In the genomic region with DNA sequence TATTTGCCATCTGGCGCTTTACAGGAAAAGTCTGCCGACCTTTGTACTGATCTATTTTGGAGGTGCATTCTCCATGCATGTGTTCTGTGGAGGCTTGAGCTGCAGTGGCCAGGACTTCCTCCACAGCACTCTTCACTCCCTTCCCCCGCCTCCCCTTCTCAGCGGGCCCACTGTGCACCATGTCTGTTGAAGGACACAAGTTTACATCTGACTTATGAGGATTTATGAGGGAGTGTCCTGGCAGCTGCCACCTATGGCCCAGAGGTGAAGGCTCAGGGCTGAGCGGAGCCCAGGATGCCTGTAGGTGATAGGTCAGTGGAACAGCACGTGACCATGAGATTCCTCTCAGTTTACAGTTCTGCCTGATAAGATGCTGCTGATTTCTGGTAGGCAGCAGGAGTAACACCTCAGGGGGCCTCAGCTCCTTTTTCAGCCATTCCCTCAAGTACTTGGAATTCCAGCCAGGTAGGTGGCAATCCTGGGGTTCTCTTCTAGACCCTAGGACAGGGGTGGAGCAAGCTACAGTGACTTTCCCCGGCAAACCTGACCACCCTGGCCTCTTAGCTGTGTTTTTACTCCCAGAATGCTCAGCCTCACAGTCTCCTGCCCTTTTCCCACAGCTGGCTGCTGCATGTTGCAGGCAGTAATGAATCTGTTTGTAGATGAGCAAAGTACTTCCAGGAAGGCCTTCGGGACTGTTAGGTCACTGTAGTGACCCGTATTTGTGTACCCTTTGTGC, we compare ENCODE assay signal across 11 cellular contexts. TPM values are rescaled to one million over a fixed set of nuclear protein-coding genes. Genes with fewer than 3 reads are reported as not detected.
DNase-seq lines count a peak whose midpoint lies in the region; ATAC-seq and TF ChIP-seq lines count a peak whose summit lies in the region.
"Had no signal": no experiment of that assay in that cellular context is flagged by ENCODE, and none has a peak within 500 bp of the region (broad histone marks: within the 10 kb centered on the region; RNA-seq: fewer than 3 reads in every experiment).

No MANE protein-coding gene starts in this region.

- H3K27me3 ChIP-seq in adipocyte (replicated peaks; ENCODE audit: control insufficient read depth, insufficient read depth, low read length) (no peaks in the 10 kb centered on the region), psoas muscle (ENCODE audit: insufficient read depth in 3 of 3, low read length in 2 of 3) (no peaks in the 10 kb centered on the region)
- H3K27me3 ChIP-seq: MG63 had no signal

- H3K4me3 ChIP-seq in adipocyte (ENCODE audit: low read length) (peak overlapping the region; percentile 16), psoas muscle (no peak overlapping the region)
- H3K4me3 ChIP-seq: MG63 had no signal

- POLR2A ChIA-PET in T-cell (lab: Charles Lee), result no interaction called here

- H3K9me3 Mint-ChIP-seq in T-cell, result no peaks in the 10 kb centered on the region

- H3K9me3 ChIP-seq in adipocyte (ENCODE audit: control insufficient read depth, low read length), result no peaks in the 10 kb centered on the region
- H3K9me3 ChIP-seq in psoas muscle, result no peaks in the 10 kb centered on the region
- H3K9me3 ChIP-seq: MG63 had no signal

- H3K4me1 ChIP-seq in adipocyte (ENCODE audit: control insufficient read depth, insufficient read depth, low read length) (peaks cover 66% of the 10 kb centered on the region), psoas muscle (peaks cover 50% of the 10 kb centered on the region)

- no peak overlapping the region for H3K27ac Mint-ChIP-seq in T-cell
- H3K27ac Mint-ChIP-seq: activated CD8-positive, alpha-beta memory T cell treated with anti-CD3 and anti-CD28 coated beads, Interleukin-2, amount 10 ng/mL, durations not matched to agents 7 days and 5 days; activated naive CD8-positive, alpha-beta T cell had no signal

- H3K9ac ChIP-seq in adipocyte (ENCODE audit: low read length), result peak overlapping the region; percentile 56

- H3K4me3 Mint-ChIP-seq in T-cell, result no peak overlapping the region
- H3K4me3 Mint-ChIP-seq: activated CD8-positive, alpha-beta memory T cell treated with anti-CD3 and anti-CD28 coated beads, Interleukin-2, amount 10 ng/mL, durations not matched to agents 7 days and 5 days; activated naive CD8-positive, alpha-beta T cell had no signal

- DNase-seq in G401 (ENCODE audit: low spot score), result peak; percentile 4
- no peak for DNase-seq in adipocyte (ENCODE audit: low read depth)
- peak; percentile 72 to 86 for DNase-seq in left colon
- DNase-seq in psoas muscle, result no peak
- DNase-seq in T-cell, result no peak
- no peak for DNase-seq in stimulated activated CD8-positive, alpha-beta memory T cell treated with anti-CD3 and anti-CD28 coated beads, Interleukin-4, amount 100 ng/mL, for 48 hours
- no peak for DNase-seq in activated effector memory CD4-positive, alpha-beta T cell treated with anti-CD3 and anti-CD28 coated beads, Interleukin-2, amount 50 U/mL, for 16 hours
- no peak for DNase-seq in NCI-H1436 (lab: John Stamatoyannopoulos, UW)
- DNase-seq: activated CD8-positive, alpha-beta memory T cell treated with anti-CD3 and anti-CD28 coated beads, Interleukin-2, amount 10 ng/mL, durations not matched to agents 7 days and 5 days; MG63 had no signal

- peaks cover 15% of the 10 kb centered on the region for H3K36me3 Mint-ChIP-seq in T-cell
- H3K36me3 Mint-ChIP-seq: activated CD8-positive, alpha-beta memory T cell treated with anti-CD3 and anti-CD28 coated beads, Interleukin-2, amount 10 ng/mL, durations not matched to agents 7 days and 5 days had no signal

- peak overlapping the region; percentile 27 for H3K27ac ChIP-seq in psoas muscle

- CTCF ChIA-PET in T-cell (lab: Charles Lee), result no interaction called here

- intact Hi-C loops in left colon (cut with DNase I, micrococcal nuclease) (loop anchor here in 1 of 2 donors (5.0 kb wide), 1 partner anchor 114 kb away; no protein-coding TSS in a partner anchor), psoas muscle (cut with DNase I) (loop anchor here (5.0 to 10.0 kb wide), 2 partner anchors 39 to 411 kb away; a partner anchor contains a TSS)

- ATAC-seq in left colon (peak; percentile 59), psoas muscle (no peak), T-cell (replicated peaks in 1 of 4) (no peak)
- ATAC-seq: activated CD8-positive, alpha-beta memory T cell treated with anti-CD3 and anti-CD28 coated beads, Interleukin-2, amount 10 ng/mL, durations not matched to agents 7 days and 5 days had no signal

- 50 to 54% (median 50%) methylated on average over 9 of the region's 9 CpGs for WGBS in psoas muscle, 3 donors

- H3K27me3 Mint-ChIP-seq in T-cell, result peaks cover 3 to 25% of the 10 kb centered on the region in 2 donors

- peaks cover 40 to 54% (median 42%) of the 10 kb centered on the region in 3 donors for H3K4me1 Mint-ChIP-seq in T-cell

- H3K36me3 ChIP-seq in adipocyte (ENCODE audit: control insufficient read depth, insufficient read depth, low read length, severe bottlenecking), result no peaks in the 10 kb centered on the region
- no peaks in the 10 kb centered on the region for H3K36me3 ChIP-seq in psoas muscle (ENCODE audit: insufficient read depth in 1 of 2, low read depth in 1 of 2)
- H3K36me3 ChIP-seq: MG63 had no signal

- no peak for TF ChIP-seq CTCF in psoas muscle (IDR thresholded peaks at IDR 0.05)

- in situ Hi-C loops in G401 (cut with HindIII; ENCODE audit: low sequenced_read_pairs), result no loop called here

RNA-seq across cellular contexts. Expression of a gene that starts 59.9 kb away (rescaled TPM):
- 12.4 and 24.2 TPM in 2 replicates for total RNA-seq in G401 (2014; rRNA removed; shearing (Covaris generic))
- total RNA-seq in left colon (10 to 100 TPM; 63.5 to 81.1 TPM), psoas muscle (10 to 100 TPM; 19.7 to 54.8 (median 32.5) TPM), T-cell (10 to 100 TPM; 12.5 to 46.6 (median 35.2) TPM)
- polyA plus RNA-seq in psoas muscle, result 10 to 100 TPM in 2 of 3 donors, 1 to 10 TPM in 1; 7.4 to 19.0 (median 14.6) TPM

Comparison
In these comparisons a context has a peak if more than half of its experiments do, and no peak if none do; other contexts are left out.
1. DNase-seq: peak in G401 (single experiment) and left colon (2 of 2); none in adipocyte (single experiment), psoas muscle (0 of 2), T-cell (0 of 34), stimulated activated CD8-positive, alpha-beta memory T cell treated with anti-CD3 and anti-CD28 coated beads, Interleukin-4, amount 100 ng/mL, for 48 hours (single experiment), activated effector memory CD4-positive, alpha-beta T cell treated with anti-CD3 and anti-CD28 coated beads, Interleukin-2, amount 50 U/mL, for 16 hours (single experiment) and NCI-H1436 (single experiment).